28 cellular contexts compared by ENCODE assay signal in genomic region chr9:92786298-92786697, GRCh38.
"Had no signal": no experiment of that assay in that cellular context is flagged by ENCODE, and none has a peak within 500 bp of the region (broad histone marks: within the 10 kb centered on the region; RNA-seq: fewer than 3 reads in every experiment).

No MANE protein-coding gene starts in this region.

- H3K36me3 ChIP-seq: esophagus muscularis mucosa, esophagus squamous epithelium, gastrocnemius medialis, gastroesophageal sphincter, heart left ventricle, heart right ventricle had no signal

- H3K4me1 ChIP-seq: gastrocnemius medialis had no signal

- H3K27me3 ChIP-seq: dorsolateral prefrontal cortex, foreskin keratinocyte, gastrocnemius medialis, heart left ventricle, heart right ventricle, hepatocyte had no signal

- H3K4me2 ChIP-seq: hepatocyte had no signal

- H3K4me3 ChIP-seq: coronary artery, dorsolateral prefrontal cortex, esophagus muscularis mucosa, esophagus squamous epithelium, gastrocnemius medialis, gastroesophageal sphincter, heart left ventricle, heart right ventricle, hepatocyte had no signal

- FAIRE-seq: endometrium, endothelial cell of umbilical vein, frontal cortex had no signal

- DNase-seq: cortex of kidney; dermis blood vessel endothelial cell; dorsolateral prefrontal cortex; effector CD4-positive, alpha-beta T cell; effector CD8-positive, alpha-beta T cell; effector memory CD4-positive, alpha-beta T cell; effector memory CD8-positive, alpha-beta T cell; endodermal cell; erythroblast; esophagus squamous epithelium; foreskin fibroblast; foreskin keratinocyte; foreskin melanocyte; gastrocnemius medialis; glutamatergic neuron; head of caudate nucleus; heart left ventricle; heart right ventricle; hippocampal formation had no signal

- H2AFZ ChIP-seq: hepatocyte had no signal

- H3K79me2 ChIP-seq: hepatocyte had no signal

- H3K9me3 ChIP-seq: esophagus muscularis mucosa, esophagus squamous epithelium, gastrocnemius medialis had no signal

- H3K27ac ChIP-seq: coronary artery, dorsolateral prefrontal cortex, epithelial cell of prostate, esophagus muscularis mucosa, esophagus squamous epithelium, foreskin keratinocyte, gastrocnemius medialis, gastroesophageal sphincter, heart left ventricle, heart right ventricle, hepatocyte had no signal

- ATAC-seq: effector memory CD8-positive, alpha-beta T cell; esophagus mucosa; foreskin keratinocyte; gastrocnemius medialis; gastroesophageal sphincter; heart left ventricle; heart right ventricle had no signal
